ENCODE assay signal across 8 cellular contexts in genomic region chr10:96618648-96619047, GRCh38. TPM values are rescaled to one million over a fixed set of nuclear protein-coding genes. Genes with fewer than 3 reads are reported as not detected.
DNase-seq lines count a peak whose midpoint lies in the region; ATAC-seq and TF ChIP-seq lines count a peak whose summit lies in the region.

No MANE protein-coding gene starts in this region.

- peaks cover 4% of the 10 kb centered on the region for H3K36me3 Mint-ChIP-seq in T-helper 17 cell (ENCODE audit: low read depth)

- ATAC-seq in body of pancreas, result peak; percentile 93
- ATAC-seq in T-helper 17 cell, result no peak

- H3K4me1 Mint-ChIP-seq in T-helper 17 cell, result peaks cover 3% of the 10 kb centered on the region

- no peak overlapping the region for H3K4me3 ChIP-seq in body of pancreas
- H3K4me3 ChIP-seq in thyroid gland (replicated peaks in 1 of 3), result no peak overlapping the region

- H3K4me1 ChIP-seq in body of pancreas (peaks cover 25% of the 10 kb centered on the region), thyroid gland (peaks cover 19 to 33% of the 10 kb centered on the region in 2 donors)

- H3K27me3 ChIP-seq in body of pancreas (no peaks in the 10 kb centered on the region), thyroid gland (no peaks in the 10 kb centered on the region)

- no peak overlapping the region for H3K27ac Mint-ChIP-seq in T-helper 17 cell

- DNase-seq in NCI-H2107 (lab: John Stamatoyannopoulos, UW), result peak; percentile 9
- DNase-seq in NCI-H2107 treated with DMSO at 0.1 percent for 48 hours (lab: John Stamatoyannopoulos, UW; ENCODE audit: unreplicated experiment), result no peak
- DNase-seq in body of pancreas, result peak; percentile 67 to 85 (median 80)
- peak; percentile 10 for DNase-seq in left kidney (ENCODE audit: low read depth, low spot score)
- peak; percentile 87 to 88 for DNase-seq in thyroid gland
- no peak for DNase-seq in NCI-H1436 (lab: John Stamatoyannopoulos, UW)
- no peak for DNase-seq in AML-193 (lab: John Stamatoyannopoulos, UW)
- DNase-seq in T-helper 17 cell, result no peak

- 9 to 18% methylated on average over 2 of the region's 2 CpGs for WGBS in body of pancreas, 2 donors
- 9 to 24% methylated on average over 2 of the region's 2 CpGs for WGBS in thyroid gland, 2 donors

- no peak for TF ChIP-seq POLR2A in body of pancreas (IDR thresholded peaks at IDR 0.05)
- TF ChIP-seq POLR2A in thyroid gland (IDR thresholded peaks at IDR 0.05), result no peak

- TF ChIP-seq CTCF in body of pancreas (IDR thresholded peaks at IDR 0.05), result peak in 4 of 7 experiments; percentile 12 to 28 (median 21)
- TF ChIP-seq CTCF in thyroid gland (IDR thresholded peaks at IDR 0.05), result peak in 2 of 6 experiments; percentile 9 to 32

- no peak overlapping the region for H3K4me3 Mint-ChIP-seq in T-helper 17 cell

- peak overlapping the region in 3 of 4 donors; percentile 39 to 61 (median 45) for H3K27ac ChIP-seq in body of pancreas
- H3K27ac ChIP-seq in thyroid gland, result peak overlapping the region; percentile 7 to 59 (median 29)

- H3K27me3 Mint-ChIP-seq in T-helper 17 cell, result no peaks in the 10 kb centered on the region

- H3K9me3 ChIP-seq in body of pancreas, result no peaks in the 10 kb centered on the region
- H3K9me3 ChIP-seq in thyroid gland, result no peaks in the 10 kb centered on the region
- no peaks in the 10 kb centered on the region for H3K9me3 ChIP-seq in T-helper 17 cell (ENCODE audit: control insufficient read depth, low read length, poor library complexity, severe bottlenecking)

- peaks cover 0 to 7% of the 10 kb centered on the region in 2 donors for H3K36me3 ChIP-seq in body of pancreas (replicated peaks in 1 of 2; ENCODE audit: insufficient read depth in 1 of 2, low read depth in 2 of 2)
- H3K36me3 ChIP-seq in thyroid gland, result no peaks in the 10 kb centered on the region

- intact Hi-C loops in body of pancreas (cut with DNase I) (no loop called here), thyroid gland (cut with DNase I) (no loop called here)

RNA-seq across cellular contexts. Expression of gene TM9SF3, which starts 31.8 kb away (rescaled TPM):
- 10 to 100 TPM; 73.7 to 75.2 TPM for total RNA-seq in body of pancreas
- 100 to 1,000 TPM; 119 to 205 (median 151) TPM for total RNA-seq in thyroid gland
- 10 to 100 TPM; 94.3 to 94.5 TPM for total RNA-seq in T-helper 17 cell

Comparison
In these comparisons a context has a peak if more than half of its experiments do, and no peak if none do; other contexts are left out.
1. DNase-seq: peak in NCI-H2107 (single experiment), body of pancreas (4 of 4), left kidney (single experiment) and thyroid gland (2 of 2); none in NCI-H2107 treated with DMSO at 0.1 percent for 48 hours (single experiment), NCI-H1436 (single experiment), AML-193 (0 of 2) and T-helper 17 cell (0 of 3).